7 cellular contexts compared by ENCODE assay signal in the genomic region with DNA sequence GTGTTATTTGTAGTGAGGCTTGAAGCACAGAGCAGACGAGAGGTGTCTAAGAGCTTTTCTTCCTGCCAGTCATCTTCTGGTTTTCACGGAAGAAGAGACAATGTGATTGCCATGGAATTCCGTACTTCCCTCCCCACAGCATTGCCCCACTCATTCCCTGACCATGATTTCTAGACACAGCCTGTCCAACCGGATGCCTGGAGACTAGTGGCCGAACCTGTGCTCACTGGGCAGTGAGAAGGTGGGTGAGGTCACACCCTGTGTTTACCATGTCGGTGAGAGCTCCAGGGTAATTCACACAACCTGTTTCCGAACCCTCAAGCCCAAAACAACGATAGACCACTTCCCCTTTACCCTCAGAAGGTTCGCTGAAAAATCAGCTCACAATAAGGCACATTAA.
"Had no signal": no experiment of that assay in that cellular context is flagged by ENCODE, and none has a peak within 500 bp of the region (broad histone marks: within the 10 kb centered on the region; RNA-seq: fewer than 3 reads in every experiment).

No MANE protein-coding gene starts in this region.

- DNase-seq: GM23248, GOT3, HFFc6 had no signal

- H3K4me1 ChIP-seq: HAP-1 had no signal

- H3K9ac ChIP-seq: GM23248 had no signal

- H3K36me3 ChIP-seq: HAP-1 had no signal

- H3K4me3 ChIP-seq: GM23248, HAP-1 had no signal

- H3K27ac ChIP-seq: GM23248, HL-60 had no signal

- H3K9me3 ChIP-seq: HAP-1 had no signal

- ATAC-seq: HCT116, HepG2 had no signal

- H2AFZ ChIP-seq: GM23248 had no signal
